Comparison of ENCODE assay signal across 8 cellular contexts in genomic region chr1:84078108-84078823, GRCh38.
DNase-seq lines count a peak whose midpoint lies in the region; ATAC-seq and TF ChIP-seq lines count a peak whose summit lies in the region.

No MANE protein-coding gene starts in this region.

- no peaks in the 10 kb centered on the region for H3F3A ChIP-seq in GM23248 (ENCODE audit: insufficient read depth)

- H2AFZ ChIP-seq in GM23248 (peak overlapping the region; percentile 84), osteoblast (ENCODE audit: low read length) (peak overlapping the region; percentile 97)

- peaks cover 56% of the 10 kb centered on the region for H3K79me2 ChIP-seq in GM23248 (ENCODE audit: insufficient read depth)
- peaks cover 14% of the 10 kb centered on the region for H3K79me2 ChIP-seq in osteoblast (ENCODE audit: insufficient read depth, low read length)

- no peaks in the 10 kb centered on the region for H3K27me3 ChIP-seq in GM23248 (replicated peaks; ENCODE audit: insufficient read depth)
- no peaks in the 10 kb centered on the region for H3K27me3 ChIP-seq in osteoblast (ENCODE audit: insufficient read depth, low read length)

- H3K9me2 ChIP-seq in GM23248 (ENCODE audit: insufficient read depth): no peaks in the 10 kb centered on the region

- in situ Hi-C loops in GM23248 (cut with MboI) (no loop called here), KBM-7 (cut with MboI; ENCODE audit: low pct_unique_long_range_greater_than_20kb, low sequenced_read_pairs) (no loop called here)

- no peak for TF ChIP-seq CTCF in osteoblast (IDR thresholded peaks at IDR 0.05; ENCODE audit: extremely low read depth, low read depth, low read length)

- H3K27ac ChIP-seq in GM23248 (peak overlapping the region; percentile 87), osteoblast (ENCODE audit: low read depth, low read length) (peak overlapping the region; percentile 88)

- H3K9me3 Mint-ChIP-seq in activated CD8-positive, alpha-beta memory T cell treated with anti-CD3 and anti-CD28 coated beads, Interleukin-2, amount 10 ng/mL, durations not matched to agents 7 days and 5 days (ENCODE audit: low read depth): no peaks in the 10 kb centered on the region
- H3K9me3 Mint-ChIP-seq in activated T-helper 1 cell treated with anti-CD3 and anti-CD28 coated beads, Interleukin-12 subunit alpha, Interleukin-12 subunit beta, Interleukin-2, Interleukin-4 antibody, amounts not matched to agents 30 ng/mL and 10 ng/mL and 1 ng/mL, durations not matched to agents 14 hours and 24 hours and 36 hours: no peaks in the 10 kb centered on the region

- H3K9me3 ChIP-seq in GM23248 (ENCODE audit: low read depth) (no peaks in the 10 kb centered on the region), osteoblast (ENCODE audit: low read depth, low read length) (no peaks in the 10 kb centered on the region)

- no peaks in the 10 kb centered on the region for H3K36me3 ChIP-seq in GM23248 (ENCODE audit: low read depth)
- no peaks in the 10 kb centered on the region for H3K36me3 ChIP-seq in osteoblast (ENCODE audit: insufficient read depth, low read length)

- H3K9ac ChIP-seq in GM23248: peak overlapping the region; percentile 91

- peak overlapping the region; percentile 77 for H3K4me3 Mint-ChIP-seq in activated CD8-positive, alpha-beta memory T cell treated with anti-CD3 and anti-CD28 coated beads, Interleukin-2, amount 10 ng/mL, durations not matched to agents 7 days and 5 days
- peak overlapping the region; percentile 84 for H3K4me3 Mint-ChIP-seq in activated T-helper 1 cell treated with anti-CD3 and anti-CD28 coated beads, Interleukin-12 subunit alpha, Interleukin-12 subunit beta, Interleukin-2, Interleukin-4 antibody, amounts not matched to agents 30 ng/mL and 10 ng/mL and 1 ng/mL, durations not matched to agents 14 hours and 24 hours and 36 hours

- DNase-seq in activated CD8-positive, alpha-beta memory T cell treated with anti-CD3 and anti-CD28 coated beads, Interleukin-2, amount 10 ng/mL, durations not matched to agents 7 days and 5 days: peak; percentile 42
- DNase-seq in activated CD8-positive, alpha-beta memory T cell treated with anti-CD3 and anti-CD28 coated beads for 24 hours: no peak
- DNase-seq in GM23248: peak; percentile 59
- peak; percentile 50 for DNase-seq in KBM-7
- DNase-seq in activated T-helper 1 cell treated with anti-CD3 and anti-CD28 coated beads, Interleukin-12 subunit alpha, Interleukin-12 subunit beta, Interleukin-2, Interleukin-4 antibody, amounts not matched to agents 30 ng/mL and 10 ng/mL and 1 ng/mL, durations not matched to agents 14 hours and 24 hours and 36 hours (ENCODE audit: low spot score): no peak
- peak in 30 of 42 donors; percentile 3 to 63 (median 31) for DNase-seq in head of caudate nucleus
- DNase-seq in osteoblast (ENCODE audit: insufficient read length, low spot score, missing footprints): no peak

- no peaks in the 10 kb centered on the region for H4K20me1 ChIP-seq in GM23248 (ENCODE audit: insufficient read depth)
- H4K20me1 ChIP-seq in osteoblast (ENCODE audit: insufficient read depth, low read length): no peaks in the 10 kb centered on the region

- CTCF ChIA-PET in activated CD8-positive, alpha-beta memory T cell treated with anti-CD3 and anti-CD28 coated beads, Interleukin-2, amount 10 ng/mL, durations not matched to agents 7 days and 5 days (lab: Charles Lee): interaction anchor here (0.7 to 4.8 kb wide), 6 partner anchors 9 to 355 kb away, joined by 3 to 23 read pairs (median 4); no protein-coding TSS in a partner anchor

- peak; percentile 50 for ATAC-seq in activated CD8-positive, alpha-beta memory T cell treated with anti-CD3 and anti-CD28 coated beads, Interleukin-2, amount 10 ng/mL, durations not matched to agents 7 days and 5 days
- ATAC-seq in esophagus mucosa: no peak

- peaks cover 20% of the 10 kb centered on the region for H3K4me1 ChIP-seq in GM23248 (ENCODE audit: insufficient read depth)
- peaks cover 8% of the 10 kb centered on the region for H3K4me1 ChIP-seq in osteoblast (ENCODE audit: insufficient read depth, low read length)

- intact Hi-C loops in activated T-helper 1 cell treated with anti-CD3 and anti-CD28 coated beads, Interleukin-12 subunit alpha, Interleukin-12 subunit beta, Interleukin-2, Interleukin-4 antibody, amounts not matched to agents 30 ng/mL and 10 ng/mL and 1 ng/mL, durations not matched to agents 14 hours and 24 hours and 36 hours (cut with micrococcal nuclease): loop anchor here (1.0 to 10.0 kb wide), 8 partner anchors 11 to 967 kb away; partner anchors contain the start of genes CTBS, MCOLN3, PRKACB and SSX2IP
- intact Hi-C loops in head of caudate nucleus (cut with DNase I): no loop called here

- peak overlapping the region; percentile 77 for H3K27ac Mint-ChIP-seq in activated CD8-positive, alpha-beta memory T cell treated with anti-CD3 and anti-CD28 coated beads, Interleukin-2, amount 10 ng/mL, durations not matched to agents 7 days and 5 days
- peak overlapping the region; percentile 41 for H3K27ac Mint-ChIP-seq in activated T-helper 1 cell treated with anti-CD3 and anti-CD28 coated beads, Interleukin-12 subunit alpha, Interleukin-12 subunit beta, Interleukin-2, Interleukin-4 antibody, amounts not matched to agents 30 ng/mL and 10 ng/mL and 1 ng/mL, durations not matched to agents 14 hours and 24 hours and 36 hours

- peaks cover 12% of the 10 kb centered on the region for H3K4me1 Mint-ChIP-seq in activated CD8-positive, alpha-beta memory T cell treated with anti-CD3 and anti-CD28 coated beads, Interleukin-2, amount 10 ng/mL, durations not matched to agents 7 days and 5 days
- peaks cover 17% of the 10 kb centered on the region for H3K4me1 Mint-ChIP-seq in activated T-helper 1 cell treated with anti-CD3 and anti-CD28 coated beads, Interleukin-12 subunit alpha, Interleukin-12 subunit beta, Interleukin-2, Interleukin-4 antibody, amounts not matched to agents 30 ng/mL and 10 ng/mL and 1 ng/mL, durations not matched to agents 14 hours and 24 hours and 36 hours (ENCODE audit: low read depth)

- no peaks in the 10 kb centered on the region for H3K27me3 Mint-ChIP-seq in activated CD8-positive, alpha-beta memory T cell treated with anti-CD3 and anti-CD28 coated beads, Interleukin-2, amount 10 ng/mL, durations not matched to agents 7 days and 5 days
- H3K27me3 Mint-ChIP-seq in activated T-helper 1 cell treated with anti-CD3 and anti-CD28 coated beads, Interleukin-12 subunit alpha, Interleukin-12 subunit beta, Interleukin-2, Interleukin-4 antibody, amounts not matched to agents 30 ng/mL and 10 ng/mL and 1 ng/mL, durations not matched to agents 14 hours and 24 hours and 36 hours (ENCODE audit: insufficient read depth): peaks cover 27% of the 10 kb centered on the region

- H3K36me3 Mint-ChIP-seq in activated CD8-positive, alpha-beta memory T cell treated with anti-CD3 and anti-CD28 coated beads, Interleukin-2, amount 10 ng/mL, durations not matched to agents 7 days and 5 days: peaks cover 2% of the 10 kb centered on the region
- no peaks in the 10 kb centered on the region for H3K36me3 Mint-ChIP-seq in activated T-helper 1 cell treated with anti-CD3 and anti-CD28 coated beads, Interleukin-12 subunit alpha, Interleukin-12 subunit beta, Interleukin-2, Interleukin-4 antibody, amounts not matched to agents 30 ng/mL and 10 ng/mL and 1 ng/mL, durations not matched to agents 14 hours and 24 hours and 36 hours (ENCODE audit: low read depth)

- 0 to 1% methylated on average over 58 to 60 of the region's 60 CpGs for WGBS in GM23248 (ENCODE audit: low coverage in 1 of 2, low lambda C conversion rate in 2 of 2, missing lambda C conversion rate in 2 of 2), 2 experiments

- H3K4me2 ChIP-seq in GM23248 (ENCODE audit: unreplicated experiment): peak overlapping the region; percentile 87
- peak overlapping the region; percentile 92 for H3K4me2 ChIP-seq in osteoblast (ENCODE audit: insufficient read depth, low read length)

- H3K4me3 ChIP-seq in GM23248 (peak overlapping the region; percentile 85), osteoblast (ENCODE audit: insufficient read depth, low read length) (peak overlapping the region; percentile 88)

Comparison
In these comparisons a context has a peak if more than half of its experiments do, and no peak if none do; other contexts are left out.
1. DNase-seq: peak in activated CD8-positive, alpha-beta memory T cell treated with anti-CD3 and anti-CD28 coated beads, Interleukin-2, amount 10 ng/mL, durations not matched to agents 7 days and 5 days (single experiment), GM23248 (single experiment), KBM-7 (single experiment) and head of caudate nucleus (30 of 42); none in activated CD8-positive, alpha-beta memory T cell treated with anti-CD3 and anti-CD28 coated beads for 24 hours (single experiment), activated T-helper 1 cell treated with anti-CD3 and anti-CD28 coated beads, Interleukin-12 subunit alpha, Interleukin-12 subunit beta, Interleukin-2, Interleukin-4 antibody, amounts not matched to agents 30 ng/mL and 10 ng/mL and 1 ng/mL, durations not matched to agents 14 hours and 24 hours and 36 hours (single experiment) and osteoblast (single experiment).